ENCODE assay signal across 1 cellular context in the genomic region with DNA sequence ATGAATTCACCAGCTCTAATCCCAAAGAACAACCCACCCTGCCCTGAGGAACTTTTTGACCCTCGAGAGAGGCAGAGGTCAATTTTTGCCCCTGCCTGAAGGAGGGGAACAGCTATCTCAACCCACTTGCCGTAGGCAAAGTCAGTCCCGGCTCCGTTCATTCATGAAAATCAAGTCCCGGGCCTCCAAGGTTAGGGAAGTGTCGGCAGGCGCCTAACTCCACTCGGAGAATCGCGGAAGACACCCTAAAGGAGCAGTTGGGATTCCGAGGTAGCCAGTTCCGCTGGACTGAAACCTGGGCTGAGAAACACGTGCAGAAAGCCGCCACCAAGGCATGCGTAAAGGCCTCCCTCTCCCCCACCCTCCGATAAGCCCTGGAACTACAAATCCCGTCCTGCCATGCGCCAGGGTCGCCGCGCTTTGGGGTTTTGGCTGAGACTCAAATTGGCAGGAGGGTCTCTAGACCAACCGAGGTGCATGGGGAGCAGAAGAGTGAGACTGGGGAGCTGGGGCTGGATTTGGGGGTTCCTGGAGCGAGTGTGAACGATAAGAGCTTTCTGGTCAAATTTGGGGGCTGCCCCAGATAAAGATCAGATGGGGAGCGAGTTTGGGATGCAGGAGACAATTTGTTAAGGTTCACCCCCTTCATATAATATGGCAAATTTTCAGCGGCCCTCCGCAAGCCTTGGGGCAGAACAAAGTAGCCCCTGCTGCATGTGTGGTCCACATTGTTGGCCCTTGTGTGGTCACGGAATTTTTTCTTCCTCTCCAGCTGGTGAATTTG.
A peak's percentile ranks its signal among the peaks of the same experiment; 100 is the strongest.
TF ChIP-seq lines count a peak whose summit lies in the region.

A gene (minus strand): TSS at position 290 of the 784 bp plus-strand sequence. CDS start 2,955 bp downstream, outside the sequence.

TF ChIP-seq in K562, 482 proteins besides CTCF, POLR2A, EP300 and RAD21 (continued from another document and continues in another):
- TF ChIP-seq, protein P1, sequence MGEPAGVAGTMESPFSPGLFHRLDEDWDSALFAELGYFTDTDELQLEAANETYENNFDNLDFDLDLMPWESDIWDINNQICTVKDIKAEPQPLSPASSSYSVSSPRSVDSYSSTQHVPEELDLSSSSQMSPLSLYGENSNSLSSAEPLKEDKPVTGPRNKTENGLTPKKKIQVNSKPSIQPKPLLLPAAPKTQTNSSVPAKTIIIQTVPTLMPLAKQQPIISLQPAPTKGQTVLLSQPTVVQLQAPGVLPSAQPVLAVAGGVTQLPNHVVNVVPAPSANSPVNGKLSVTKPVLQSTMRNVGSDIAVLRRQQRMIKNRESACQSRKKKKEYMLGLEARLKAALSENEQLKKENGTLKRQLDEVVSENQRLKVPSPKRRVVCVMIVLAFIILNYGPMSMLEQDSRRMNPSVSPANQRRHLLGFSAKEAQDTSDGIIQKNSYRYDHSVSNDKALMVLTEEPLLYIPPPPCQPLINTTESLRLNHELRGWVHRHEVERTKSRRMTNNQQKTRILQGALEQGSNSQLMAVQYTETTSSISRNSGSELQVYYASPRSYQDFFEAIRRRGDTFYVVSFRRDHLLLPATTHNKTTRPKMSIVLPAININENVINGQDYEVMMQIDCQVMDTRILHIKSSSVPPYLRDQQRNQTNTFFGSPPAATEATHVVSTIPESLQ (CRISPR knock-in tag; IDR thresholded peaks at IDR 0.05): peak; percentile 36; the same call in 1 of the 2 replicates
- TF ChIP-seq ETV1 (tag; conservative IDR thresholded peaks at IDR 0.05; ENCODE audit: low read depth) (peak; percentile 43; the same call in 1 of the 2 replicates), IFI16 (CRISPR knock-in tag; IDR thresholded peaks at IDR 0.05) (no peak), ATF7 (IDR thresholded peaks at IDR 0.05) (peak; percentile 37), HLTF (IDR thresholded peaks at IDR 0.05) (no peak), BRCA1 (IDR thresholded peaks at IDR 0.05) (no peak), BRCA1 (CRISPR knock-in tag; IDR thresholded peaks at IDR 0.05) (no peak), RB1 (IDR thresholded peaks at IDR 0.05; ENCODE audit: low read depth) (no peak; the same call in 1 of the 2 replicates), FUS (optimal IDR thresholded peaks at IDR 0.05; ENCODE audit: low read depth, low read length) (no peak), YY1 (IDR thresholded peaks at IDR 0.05; ENCODE audit: borderline replicate concordance in 1 of 3, control insufficient read depth in 1 of 3, extremely low read depth in 1 of 3, insufficient read depth in 3 of 3, insufficient read length in 1 of 3, insufficient replicate concordance in 2 of 3, low read depth in 1 of 3, low read length in 2 of 3) (peak in 1 of 3 experiments; percentile 54), TRIM24 (IDR thresholded peaks at IDR 0.05) (no peak), ZNF239 (CRISPR knock-in tag; IDR thresholded peaks at IDR 0.05) (no peak), YBX1 (IDR thresholded peaks at IDR 0.05) (no peak), HIVEP1 (CRISPR knock-in tag; IDR thresholded peaks at IDR 0.05) (no peak), HEY1 (CRISPR knock-in tag; IDR thresholded peaks at IDR 0.05; ENCODE audit: borderline replicate concordance) (no peak), ZNF445 (CRISPR knock-in tag; IDR thresholded peaks at IDR 0.05; ENCODE audit: low read depth) (no peak), CCNT2 (IDR thresholded peaks at IDR 0.05; ENCODE audit: borderline replicate concordance, extremely low read depth, insufficient read length, low read depth, low read length) (no peak), ZC3H11A (IDR thresholded peaks at IDR 0.05; ENCODE audit: low read depth, low read length) (no peak), EHMT2 (IDR thresholded peaks at IDR 0.05) (no peak), RBM22 (IDR thresholded peaks at IDR 0.05; ENCODE audit: low read depth, low read length, poor library complexity, severe bottlenecking) (no peak), FOXK2 (conservative IDR thresholded peaks at IDR 0.05 in 1 of 2, IDR thresholded peaks at IDR 0.05 in 1 of 2; ENCODE audit: low read depth in 2 of 2) (peak; percentile 28 to 38; a peak in 2 of 4 replicates), MCM2 (IDR thresholded peaks at IDR 0.05; ENCODE audit: low read depth) (no peak), ZNF311 (CRISPR knock-in tag; IDR thresholded peaks at IDR 0.05) (no peak), U2AF2 (optimal IDR thresholded peaks at IDR 0.05; ENCODE audit: low read depth, low read length) (no peak), ZNF764 (CRISPR knock-in tag; IDR thresholded peaks at IDR 0.05; ENCODE audit: low read depth) (no peak), CC2D1A (IDR thresholded peaks at IDR 0.05) (no peak), SRSF7 (optimal IDR thresholded peaks at IDR 0.05; ENCODE audit: low read depth, low read length) (no peak), DDX20 (tag; IDR thresholded peaks at IDR 0.05; ENCODE audit: low read depth) (no peak), ETV5 (CRISPR knock-in tag; IDR thresholded peaks at IDR 0.05; ENCODE audit: low read depth) (0 out of 2 replicates have a peak, but pooled peaks have one; percentile 42), MEF2A (IDR thresholded peaks at IDR 0.05; ENCODE audit: control insufficient read depth, low read depth, low read length) (no peak), NR4A1 (CRISPR knock-in tag; IDR thresholded peaks at IDR 0.05) (no peak), NR4A1 (tag; IDR thresholded peaks at IDR 0.05) (no peak), NR2C2 (CRISPR knock-in tag; IDR thresholded peaks at IDR 0.05) (peak; percentile 87; the same call in 1 of the 2 replicates), NR2C2 (tag; IDR thresholded peaks at IDR 0.05) (peak; percentile 94), ZBTB8A (IDR thresholded peaks at IDR 0.05; ENCODE audit: partially characterized antibody) (no peak), RBM17 (IDR thresholded peaks at IDR 0.05; ENCODE audit: borderline replicate concordance, low read depth, low read length) (no peak), ZNF146 (CRISPR knock-in tag; IDR thresholded peaks at IDR 0.05; ENCODE audit: unreplicated experiment) (no peak), FOXK1 (CRISPR knock-in tag; IDR thresholded peaks at IDR 0.05; ENCODE audit: borderline replicate concordance) (no peak), ZFPM2 (CRISPR knock-in tag; IDR thresholded peaks at IDR 0.05) (no peak), KLF10 (CRISPR knock-in tag; IDR thresholded peaks at IDR 0.05) (no peak), SMARCB1 (IDR thresholded peaks at IDR 0.05; ENCODE audit: insufficient read length, low read depth) (no peak), RHOXF2B (CRISPR knock-in tag; conservative IDR thresholded peaks at IDR 0.05) (no peak)
- TF ChIP-seq, protein P2, sequence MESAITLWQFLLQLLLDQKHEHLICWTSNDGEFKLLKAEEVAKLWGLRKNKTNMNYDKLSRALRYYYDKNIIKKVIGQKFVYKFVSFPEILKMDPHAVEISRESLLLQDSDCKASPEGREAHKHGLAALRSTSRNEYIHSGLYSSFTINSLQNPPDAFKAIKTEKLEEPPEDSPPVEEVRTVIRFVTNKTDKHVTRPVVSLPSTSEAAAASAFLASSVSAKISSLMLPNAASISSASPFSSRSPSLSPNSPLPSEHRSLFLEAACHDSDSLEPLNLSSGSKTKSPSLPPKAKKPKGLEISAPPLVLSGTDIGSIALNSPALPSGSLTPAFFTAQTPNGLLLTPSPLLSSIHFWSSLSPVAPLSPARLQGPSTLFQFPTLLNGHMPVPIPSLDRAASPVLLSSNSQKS (CRISPR knock-in tag; IDR thresholded peaks at IDR 0.05): no peak
- TF ChIP-seq, protein P3, sequence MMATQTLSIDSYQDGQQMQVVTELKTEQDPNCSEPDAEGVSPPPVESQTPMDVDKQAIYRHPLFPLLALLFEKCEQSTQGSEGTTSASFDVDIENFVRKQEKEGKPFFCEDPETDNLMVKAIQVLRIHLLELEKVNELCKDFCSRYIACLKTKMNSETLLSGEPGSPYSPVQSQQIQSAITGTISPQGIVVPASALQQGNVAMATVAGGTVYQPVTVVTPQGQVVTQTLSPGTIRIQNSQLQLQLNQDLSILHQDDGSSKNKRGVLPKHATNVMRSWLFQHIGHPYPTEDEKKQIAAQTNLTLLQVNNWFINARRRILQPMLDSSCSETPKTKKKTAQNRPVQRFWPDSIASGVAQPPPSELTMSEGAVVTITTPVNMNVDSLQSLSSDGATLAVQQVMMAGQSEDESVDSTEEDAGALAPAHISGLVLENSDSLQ (IDR thresholded peaks at IDR 0.05): no peak
- TF ChIP-seq, protein P4, sequence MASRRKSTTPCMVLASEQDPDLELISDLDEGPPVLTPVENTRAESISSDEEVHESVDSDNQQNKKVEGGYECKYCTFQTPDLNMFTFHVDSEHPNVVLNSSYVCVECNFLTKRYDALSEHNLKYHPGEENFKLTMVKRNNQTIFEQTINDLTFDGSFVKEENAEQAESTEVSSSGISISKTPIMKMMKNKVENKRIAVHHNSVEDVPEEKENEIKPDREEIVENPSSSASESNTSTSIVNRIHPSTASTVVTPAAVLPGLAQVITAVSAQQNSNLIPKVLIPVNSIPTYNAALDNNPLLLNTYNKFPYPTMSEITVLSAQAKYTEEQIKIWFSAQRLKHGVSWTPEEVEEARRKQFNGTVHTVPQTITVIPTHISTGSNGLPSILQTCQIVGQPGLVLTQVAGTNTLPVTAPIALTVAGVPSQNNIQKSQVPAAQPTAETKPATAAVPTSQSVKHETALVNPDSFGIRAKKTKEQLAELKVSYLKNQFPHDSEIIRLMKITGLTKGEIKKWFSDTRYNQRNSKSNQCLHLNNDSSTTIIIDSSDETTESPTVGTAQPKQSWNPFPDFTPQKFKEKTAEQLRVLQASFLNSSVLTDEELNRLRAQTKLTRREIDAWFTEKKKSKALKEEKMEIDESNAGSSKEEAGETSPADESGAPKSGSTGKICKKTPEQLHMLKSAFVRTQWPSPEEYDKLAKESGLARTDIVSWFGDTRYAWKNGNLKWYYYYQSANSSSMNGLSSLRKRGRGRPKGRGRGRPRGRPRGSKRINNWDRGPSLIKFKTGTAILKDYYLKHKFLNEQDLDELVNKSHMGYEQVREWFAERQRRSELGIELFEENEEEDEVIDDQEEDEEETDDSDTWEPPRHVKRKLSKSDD (conservative IDR thresholded peaks at IDR 0.05; ENCODE audit: low read length): no peak
- TF ChIP-seq, protein P5, sequence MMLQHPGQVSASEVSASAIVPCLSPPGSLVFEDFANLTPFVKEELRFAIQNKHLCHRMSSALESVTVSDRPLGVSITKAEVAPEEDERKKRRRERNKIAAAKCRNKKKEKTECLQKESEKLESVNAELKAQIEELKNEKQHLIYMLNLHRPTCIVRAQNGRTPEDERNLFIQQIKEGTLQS (IDR thresholded peaks at IDR 0.05): no peak
- TF ChIP-seq, protein P5 (CRISPR knock-in tag; conservative IDR thresholded peaks at IDR 0.05): no peak
- TF ChIP-seq, protein P6, sequence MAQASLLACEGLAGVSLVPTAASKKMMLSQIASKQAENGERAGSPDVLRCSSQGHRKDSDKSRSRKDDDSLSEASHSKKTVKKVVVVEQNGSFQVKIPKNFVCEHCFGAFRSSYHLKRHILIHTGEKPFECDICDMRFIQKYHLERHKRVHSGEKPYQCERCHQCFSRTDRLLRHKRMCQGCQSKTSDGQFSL (CRISPR knock-in tag; IDR thresholded peaks at IDR 0.05): peak; percentile 87
- TF ChIP-seq, protein P6 (tag; IDR thresholded peaks at IDR 0.05): no peak; a peak in 1 of 4 replicates
- TF ChIP-seq, protein P7, sequence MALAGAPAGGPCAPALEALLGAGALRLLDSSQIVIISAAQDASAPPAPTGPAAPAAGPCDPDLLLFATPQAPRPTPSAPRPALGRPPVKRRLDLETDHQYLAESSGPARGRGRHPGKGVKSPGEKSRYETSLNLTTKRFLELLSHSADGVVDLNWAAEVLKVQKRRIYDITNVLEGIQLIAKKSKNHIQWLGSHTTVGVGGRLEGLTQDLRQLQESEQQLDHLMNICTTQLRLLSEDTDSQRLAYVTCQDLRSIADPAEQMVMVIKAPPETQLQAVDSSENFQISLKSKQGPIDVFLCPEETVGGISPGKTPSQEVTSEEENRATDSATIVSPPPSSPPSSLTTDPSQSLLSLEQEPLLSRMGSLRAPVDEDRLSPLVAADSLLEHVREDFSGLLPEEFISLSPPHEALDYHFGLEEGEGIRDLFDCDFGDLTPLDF (CRISPR knock-in tag; IDR thresholded peaks at IDR 0.05): peak; percentile 58
- TF ChIP-seq, protein P8, sequence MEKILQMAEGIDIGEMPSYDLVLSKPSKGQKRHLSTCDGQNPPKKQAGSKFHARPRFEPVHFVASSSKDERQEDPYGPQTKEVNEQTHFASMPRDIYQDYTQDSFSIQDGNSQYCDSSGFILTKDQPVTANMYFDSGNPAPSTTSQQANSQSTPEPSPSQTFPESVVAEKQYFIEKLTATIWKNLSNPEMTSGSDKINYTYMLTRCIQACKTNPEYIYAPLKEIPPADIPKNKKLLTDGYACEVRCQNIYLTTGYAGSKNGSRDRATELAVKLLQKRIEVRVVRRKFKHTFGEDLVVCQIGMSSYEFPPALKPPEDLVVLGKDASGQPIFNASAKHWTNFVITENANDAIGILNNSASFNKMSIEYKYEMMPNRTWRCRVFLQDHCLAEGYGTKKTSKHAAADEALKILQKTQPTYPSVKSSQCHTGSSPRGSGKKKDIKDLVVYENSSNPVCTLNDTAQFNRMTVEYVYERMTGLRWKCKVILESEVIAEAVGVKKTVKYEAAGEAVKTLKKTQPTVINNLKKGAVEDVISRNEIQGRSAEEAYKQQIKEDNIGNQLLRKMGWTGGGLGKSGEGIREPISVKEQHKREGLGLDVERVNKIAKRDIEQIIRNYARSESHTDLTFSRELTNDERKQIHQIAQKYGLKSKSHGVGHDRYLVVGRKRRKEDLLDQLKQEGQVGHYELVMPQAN (IDR thresholded peaks at IDR 0.05; ENCODE audit: borderline replicate concordance): peak; percentile 95
- TF ChIP-seq, protein P9, sequence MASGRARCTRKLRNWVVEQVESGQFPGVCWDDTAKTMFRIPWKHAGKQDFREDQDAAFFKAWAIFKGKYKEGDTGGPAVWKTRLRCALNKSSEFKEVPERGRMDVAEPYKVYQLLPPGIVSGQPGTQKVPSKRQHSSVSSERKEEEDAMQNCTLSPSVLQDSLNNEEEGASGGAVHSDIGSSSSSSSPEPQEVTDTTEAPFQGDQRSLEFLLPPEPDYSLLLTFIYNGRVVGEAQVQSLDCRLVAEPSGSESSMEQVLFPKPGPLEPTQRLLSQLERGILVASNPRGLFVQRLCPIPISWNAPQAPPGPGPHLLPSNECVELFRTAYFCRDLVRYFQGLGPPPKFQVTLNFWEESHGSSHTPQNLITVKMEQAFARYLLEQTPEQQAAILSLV (tag; IDR thresholded peaks at IDR 0.05): no peak
- TF ChIP-seq, protein P10, sequence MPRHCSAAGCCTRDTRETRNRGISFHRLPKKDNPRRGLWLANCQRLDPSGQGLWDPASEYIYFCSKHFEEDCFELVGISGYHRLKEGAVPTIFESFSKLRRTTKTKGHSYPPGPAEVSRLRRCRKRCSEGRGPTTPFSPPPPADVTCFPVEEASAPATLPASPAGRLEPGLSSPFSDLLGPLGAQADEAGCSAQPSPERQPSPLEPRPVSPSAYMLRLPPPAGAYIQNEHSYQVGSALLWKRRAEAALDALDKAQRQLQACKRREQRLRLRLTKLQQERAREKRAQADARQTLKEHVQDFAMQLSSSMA (CRISPR knock-in tag; IDR thresholded peaks at IDR 0.05): no peak
